ENCODE assay signal across 12 cellular contexts in the genomic region with DNA sequence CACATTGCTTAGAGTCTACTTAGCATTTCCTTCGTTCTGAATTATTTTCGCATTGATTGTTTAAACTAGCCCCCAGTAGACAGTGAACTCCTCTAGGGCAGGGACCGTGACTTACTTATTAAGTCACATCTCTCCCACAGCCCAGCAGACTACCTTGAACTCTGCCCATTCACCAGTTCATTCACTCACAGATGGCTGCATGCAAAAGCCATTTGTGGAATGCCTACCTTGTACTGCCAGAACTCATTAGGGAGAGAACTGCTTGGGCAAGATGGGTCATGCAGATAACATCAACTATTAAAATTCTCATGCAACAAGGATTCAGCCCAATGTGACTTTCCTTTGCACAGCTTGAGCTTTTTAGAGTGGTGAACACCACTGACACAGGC.
A peak's percentile ranks its signal among the peaks of the same experiment; 100 is the strongest.
DNase-seq lines count a peak whose midpoint lies in the region; ATAC-seq, FAIRE-seq and TF ChIP-seq lines count a peak whose summit lies in the region.
"Had no signal": no experiment of that assay in that cellular context is flagged by ENCODE, and none has a peak within 500 bp of the region (broad histone marks: within the 10 kb centered on the region; RNA-seq: fewer than 3 reads in every experiment).

No MANE protein-coding gene starts in this region.

- no peak for FAIRE-seq in GM12891 (lab: Jason Lieb, UNC)

- TF ChIP-seq POLR2A in prostate gland (IDR thresholded peaks at IDR 0.05) (no peak), GM12891 (IDR thresholded peaks at IDR 0.05; ENCODE audit: low read depth, low read length) (no peak)

- no peak overlapping the region for H3K4me3 Mint-ChIP-seq in activated CD4-positive, alpha-beta T cell treated with anti-CD3 and anti-CD28 coated beads, Interleukin-2, amount 10 ng/mL, durations not matched to agents 7 days and 5 days
- H3K4me3 Mint-ChIP-seq in activated T-cell treated with anti-CD3 and anti-CD28 coated beads, Interleukin-2, amount 50 U/mL, for 24 hours = no peak overlapping the region
- H3K4me3 Mint-ChIP-seq: activated naive CD4-positive, alpha-beta T cell treated with anti-CD3 and anti-CD28 coated beads, Interleukin-2, amount 10 ng/mL, durations not matched to agents 7 days and 5 days; naive B cell had no signal

- POLR2A ChIA-PET in Panc1 (lab: Charles Lee) = no interaction called here
- POLR2A ChIA-PET in activated CD4-positive, alpha-beta T cell treated with anti-CD3 and anti-CD28 coated beads, Interleukin-2, amount 10 ng/mL, durations not matched to agents 7 days and 5 days (lab: Charles Lee) = no interaction called here

- intact Hi-C loops in Panc1 (cut with micrococcal nuclease; ENCODE audit: unreplicated experiment) (no loop called here), prostate gland (cut with DNase I) (no loop called here)

- no peaks in the 10 kb centered on the region for H3K36me3 Mint-ChIP-seq in activated CD4-positive, alpha-beta T cell treated with anti-CD3 and anti-CD28 coated beads, Interleukin-2, amount 10 ng/mL, durations not matched to agents 7 days and 5 days (ENCODE audit: low read depth)
- H3K36me3 Mint-ChIP-seq in activated T-cell treated with anti-CD3 and anti-CD28 coated beads, Interleukin-2, amount 50 U/mL, for 24 hours (ENCODE audit: low read depth) = no peaks in the 10 kb centered on the region
- H3K36me3 Mint-ChIP-seq: activated naive CD4-positive, alpha-beta T cell treated with anti-CD3 and anti-CD28 coated beads, Interleukin-2, amount 10 ng/mL, durations not matched to agents 7 days and 5 days; naive B cell had no signal

- H3K4me1 Mint-ChIP-seq in activated CD4-positive, alpha-beta T cell treated with anti-CD3 and anti-CD28 coated beads, Interleukin-2, amount 10 ng/mL, durations not matched to agents 7 days and 5 days = no peaks in the 10 kb centered on the region
- peaks cover 7% of the 10 kb centered on the region for H3K4me1 Mint-ChIP-seq in activated T-cell treated with anti-CD3 and anti-CD28 coated beads, Interleukin-2, amount 50 U/mL, for 24 hours (ENCODE audit: low read depth)
- H3K4me1 Mint-ChIP-seq: activated naive CD4-positive, alpha-beta T cell treated with anti-CD3 and anti-CD28 coated beads, Interleukin-2, amount 10 ng/mL, durations not matched to agents 7 days and 5 days; naive B cell had no signal

- H3K27ac Mint-ChIP-seq in activated CD4-positive, alpha-beta T cell treated with anti-CD3 and anti-CD28 coated beads, Interleukin-2, amount 10 ng/mL, durations not matched to agents 7 days and 5 days = no peak overlapping the region
- H3K27ac Mint-ChIP-seq in activated T-cell treated with anti-CD3 and anti-CD28 coated beads, Interleukin-2, amount 50 U/mL, for 24 hours = no peak overlapping the region
- H3K27ac Mint-ChIP-seq: activated naive CD4-positive, alpha-beta T cell treated with anti-CD3 and anti-CD28 coated beads, Interleukin-2, amount 10 ng/mL, durations not matched to agents 7 days and 5 days; naive B cell had no signal

- ATAC-seq in Panc1 = peak; percentile 59; the same call in 1 of the 2 replicates

- H3K9me3 ChIP-seq in Panc1 (ENCODE audit: control insufficient read depth, insufficient read depth, low read depth, low read length) = no peaks in the 10 kb centered on the region
- no peaks in the 10 kb centered on the region for H3K9me3 ChIP-seq in prostate gland
- H3K9me3 ChIP-seq: thyroid gland had no signal

- TF ChIP-seq CTCF in Panc1 (IDR thresholded peaks at IDR 0.05) (no peak), epithelial cell of proximal tubule (conservative IDR thresholded peaks at IDR 0.05; ENCODE audit: low read depth, low read length) (no peak), prostate gland (IDR thresholded peaks at IDR 0.05) (no peak)

- H3K4me3 ChIP-seq in Panc1 (ENCODE audit: low read depth in 2 of 2, low read length in 2 of 2) (no peak overlapping the region), epithelial cell of proximal tubule (ENCODE audit: low read depth, low read length) (no peak overlapping the region), prostate gland (no peak overlapping the region)
- H3K4me3 ChIP-seq: thyroid gland had no signal

- no TSS peak for BruUV-seq in Panc1 (replicated peaks; lab: Mats Ljungman, UMichigan)

- H3K27ac ChIP-seq in Panc1 (ENCODE audit: low read length) (no peak overlapping the region; the same call in 1 of the 2 replicates), prostate gland (peak overlapping the region; percentile 36 to 61)
- H3K27ac ChIP-seq: thyroid gland had no signal

- no peaks in the 10 kb centered on the region for H3K36me3 ChIP-seq in Panc1 (ENCODE audit: control insufficient read depth, insufficient read depth, low read length)
- no peaks in the 10 kb centered on the region for H3K36me3 ChIP-seq in prostate gland
- H3K36me3 ChIP-seq: thyroid gland had no signal

- WGBS in prostate gland = 26% methylated on average over 3 of the region's 3 CpGs

- no peaks in the 10 kb centered on the region for H3K27me3 Mint-ChIP-seq in activated CD4-positive, alpha-beta T cell treated with anti-CD3 and anti-CD28 coated beads, Interleukin-2, amount 10 ng/mL, durations not matched to agents 7 days and 5 days
- H3K27me3 Mint-ChIP-seq in activated T-cell treated with anti-CD3 and anti-CD28 coated beads, Interleukin-2, amount 50 U/mL, for 24 hours = no peaks in the 10 kb centered on the region

- CTCF ChIA-PET in Panc1 (lab: Charles Lee) = no interaction called here
- CTCF ChIA-PET in activated CD4-positive, alpha-beta T cell treated with anti-CD3 and anti-CD28 coated beads, Interleukin-2, amount 10 ng/mL, durations not matched to agents 7 days and 5 days (lab: Charles Lee) = no interaction called here

- no peaks in the 10 kb centered on the region for H3K27me3 ChIP-seq in Panc1 (ENCODE audit: control insufficient read depth, insufficient read depth, low read length)
- H3K27me3 ChIP-seq in prostate gland (replicated peaks; ENCODE audit: insufficient read depth) = no peaks in the 10 kb centered on the region
- H3K27me3 ChIP-seq: thyroid gland had no signal

- in situ Hi-C loops in Panc1 (cut with HindIII; ENCODE audit: low pct_unique_long_range_greater_than_20kb, low sequenced_read_pairs) = no loop called here

- H3K9me3 Mint-ChIP-seq in activated CD4-positive, alpha-beta T cell treated with anti-CD3 and anti-CD28 coated beads, Interleukin-2, amount 10 ng/mL, durations not matched to agents 7 days and 5 days = peaks cover 5% of the 10 kb centered on the region
- no peaks in the 10 kb centered on the region for H3K9me3 Mint-ChIP-seq in activated T-cell treated with anti-CD3 and anti-CD28 coated beads, Interleukin-2, amount 50 U/mL, for 24 hours

- 0 out of 2 replicates have a peak, but pooled peaks cover 5% of the 10 kb centered on the region for H3K4me1 ChIP-seq in Panc1 (ENCODE audit: control insufficient read depth, insufficient read depth, low read length)
- peaks cover 3% of the 10 kb centered on the region for H3K4me1 ChIP-seq in prostate gland (replicated peaks)

- peak; percentile 69 for DNase-seq in GM03348 (ENCODE audit: low spot score)
- DNase-seq in Panc1 (ENCODE audit: low read depth, low spot score) = no peak
- peak; percentile 85 for DNase-seq in epithelial cell of proximal tubule (ENCODE audit: low read depth)
- peak; percentile 57 for DNase-seq in prostate gland (ENCODE audit: low spot score)
- DNase-seq in cortex of kidney (lab: John Stamatoyannopoulos, UW) = no peak
- no peak for DNase-seq in activated CD4-positive, alpha-beta T cell treated with anti-CD3 and anti-CD28 coated beads, Interleukin-2, amount 10 ng/mL, durations not matched to agents 7 days and 5 days
- no peak for DNase-seq in GM12891 (ENCODE audit: insufficient read length, low spot score)
- DNase-seq in activated T-cell treated with anti-CD3 and anti-CD28 coated beads, Interleukin-2, amount 50 U/mL, for 24 hours = no peak
- DNase-seq: activated naive CD4-positive, alpha-beta T cell treated with anti-CD3 and anti-CD28 coated beads, Interleukin-2, amount 10 ng/mL, durations not matched to agents 7 days and 5 days; naive B cell; NCI-H2171; thyroid gland had no signal

TF ChIP-seq in GM12891, 5 proteins besides CTCF, POLR2A, EP300 and RAD21:
- TF ChIP-seq POU2F2 (IDR thresholded peaks at IDR 0.05; ENCODE audit: low read depth, low read length) (no peak), POLR2AphosphoS5 (IDR thresholded peaks at IDR 0.05; ENCODE audit: low read depth, low read length) (no peak), SPI1 (IDR thresholded peaks at IDR 0.05; ENCODE audit: low read depth, low read length) (no peak), TAF1 (IDR thresholded peaks at IDR 0.05; ENCODE audit: low read depth, low read length) (no peak), PAX5 (IDR thresholded peaks at IDR 0.05; ENCODE audit: insufficient read depth, low read length, severe bottlenecking) (no peak)

Comparison
In these comparisons a context has a peak if more than half of its experiments do, and no peak if none do; other contexts are left out.
1. DNase-seq: peak in GM03348 (single experiment), epithelial cell of proximal tubule (single experiment) and prostate gland (single experiment); none in Panc1 (single experiment), cortex of kidney (single experiment), activated CD4-positive, alpha-beta T cell treated with anti-CD3 and anti-CD28 coated beads, Interleukin-2, amount 10 ng/mL, durations not matched to agents 7 days and 5 days (single experiment), GM12891 (single experiment) and activated T-cell treated with anti-CD3 and anti-CD28 coated beads, Interleukin-2, amount 50 U/mL, for 24 hours (single experiment).